ENCODE assay signal across 20 cellular contexts in the genomic region with DNA sequence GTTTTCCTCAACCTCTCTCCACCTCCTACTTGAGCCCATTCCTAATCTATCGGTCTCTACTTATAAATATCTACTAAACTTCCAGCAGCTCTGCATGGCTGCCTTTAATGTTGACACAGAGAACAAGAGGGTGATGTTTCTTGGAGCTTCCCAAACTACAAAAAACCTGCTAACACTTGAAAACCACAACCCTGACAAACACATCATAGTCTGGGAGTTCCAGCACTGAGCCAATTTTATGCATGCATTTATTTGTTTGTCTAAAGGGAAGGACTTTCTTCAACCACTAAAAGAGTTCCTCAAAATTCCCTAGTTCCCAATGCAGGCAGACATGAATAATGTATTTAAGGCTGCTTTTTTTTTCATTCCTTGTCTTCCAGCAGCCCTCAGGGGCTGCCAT.
"Had no signal": no experiment of that assay in that cellular context is flagged by ENCODE, and none has a peak within 500 bp of the region (broad histone marks: within the 10 kb centered on the region; RNA-seq: fewer than 3 reads in every experiment).

No MANE protein-coding gene starts in this region.

- H3K4me1 ChIP-seq: heart right ventricle, left lung, tibial artery had no signal

- H3K9me3 ChIP-seq: heart right ventricle, left lung, tibial artery had no signal

- H3K27ac ChIP-seq: epithelial cell of prostate, heart right ventricle, left lung, tibial artery had no signal

- ATAC-seq: activated CD4-positive, alpha-beta T cell treated with anti-CD3 and anti-CD28 coated beads for 36 hours; activated CD8-positive, alpha-beta memory T cell treated with anti-CD3 and anti-CD28 coated beads, Interleukin-2, amount 10 ng/mL, durations not matched to agents 7 days and 5 days; heart right ventricle; left lung; natural killer cell treated with Interleukin-12 subunit alpha and Interleukin-12 subunit beta and Interleukin-15 and Interleukin-18, amount 100 ng/mL, for 72 hours; WTC11 had no signal

- H3K36me3 Mint-ChIP-seq: activated CD4-positive, alpha-beta memory T cell treated with anti-CD3 and anti-CD28 coated beads for 36 hours; activated CD8-positive, alpha-beta memory T cell treated with anti-CD3 and anti-CD28 coated beads, Interleukin-2, amount 10 ng/mL, durations not matched to agents 7 days and 5 days; activated naive CD8-positive, alpha-beta T cell; brain; mesothelial cell of epicardium; natural killer cell treated with Interleukin-12 subunit alpha and Interleukin-12 subunit beta and Interleukin-15 and Interleukin-18, amount 100 ng/mL, for 72 hours; WTC11 had no signal

- H3K9me3 Mint-ChIP-seq: activated CD4-positive, alpha-beta memory T cell treated with anti-CD3 and anti-CD28 coated beads for 36 hours; brain; endodermal cell; mesothelial cell of epicardium; natural killer cell treated with Interleukin-12 subunit alpha and Interleukin-12 subunit beta and Interleukin-15 and Interleukin-18, amount 100 ng/mL, for 72 hours had no signal

- H3K4me3 ChIP-seq: heart right ventricle, left lung, tibial artery had no signal

- H3K27me3 ChIP-seq: tibial artery had no signal

- DNase-seq: activated CD4-positive, alpha-beta memory T cell treated with anti-CD3 and anti-CD28 coated beads for 36 hours; activated CD4-positive, alpha-beta T cell treated with anti-CD3 and anti-CD28 coated beads for 36 hours; activated CD8-positive, alpha-beta memory T cell treated with anti-CD3 and anti-CD28 coated beads, Interleukin-2, amount 10 ng/mL, durations not matched to agents 7 days and 5 days; caudate nucleus; endodermal cell; heart right ventricle; left lung; nucleus accumbens; retina; stimulated activated CD4-positive, alpha-beta T cell treated with anti-CD3 and anti-CD28 coated beads, Interleukin-12 subunit alpha, Interleukin-12 subunit beta, amount 100 ng/mL, for 4 hours; stimulated activated CD4-positive, alpha-beta T cell treated with anti-CD3 and anti-CD28 coated beads, Interleukin-1b, Interleukin-23, amount 100 ng/mL, for 48 hours; stimulated activated CD8-positive, alpha-beta memory T cell treated with anti-CD3 and anti-CD28 coated beads, Interleukin-4, amount 100 ng/mL, for 48 hours; stimulated activated naive CD4-positive, alpha-beta T cell; tibial artery had no signal

- H3K4me1 Mint-ChIP-seq: activated CD4-positive, alpha-beta T cell treated with anti-CD3 and anti-CD28 coated beads for 36 hours; activated CD8-positive, alpha-beta memory T cell treated with anti-CD3 and anti-CD28 coated beads, Interleukin-2, amount 10 ng/mL, durations not matched to agents 7 days and 5 days had no signal

- H3K27ac Mint-ChIP-seq: activated CD4-positive, alpha-beta memory T cell treated with anti-CD3 and anti-CD28 coated beads for 36 hours; activated CD4-positive, alpha-beta T cell treated with anti-CD3 and anti-CD28 coated beads for 36 hours; activated CD8-positive, alpha-beta memory T cell treated with anti-CD3 and anti-CD28 coated beads, Interleukin-2, amount 10 ng/mL, durations not matched to agents 7 days and 5 days; activated naive CD8-positive, alpha-beta T cell; brain; endodermal cell; mesothelial cell of epicardium; natural killer cell treated with Interleukin-12 subunit alpha and Interleukin-12 subunit beta and Interleukin-15 and Interleukin-18, amount 100 ng/mL, for 72 hours; WTC11 had no signal

- H3K4me3 Mint-ChIP-seq: activated CD4-positive, alpha-beta memory T cell treated with anti-CD3 and anti-CD28 coated beads for 36 hours; activated CD4-positive, alpha-beta T cell treated with anti-CD3 and anti-CD28 coated beads for 36 hours; activated CD8-positive, alpha-beta memory T cell treated with anti-CD3 and anti-CD28 coated beads, Interleukin-2, amount 10 ng/mL, durations not matched to agents 7 days and 5 days; activated naive CD8-positive, alpha-beta T cell; brain; endodermal cell; mesothelial cell of epicardium; natural killer cell treated with Interleukin-12 subunit alpha and Interleukin-12 subunit beta and Interleukin-15 and Interleukin-18, amount 100 ng/mL, for 72 hours; WTC11 had no signal

- H3K36me3 ChIP-seq: heart right ventricle, left lung, tibial artery had no signal
